ENCODE assay signal across 2 cellular contexts in genomic region chr15:83192742-83193141, GRCh38.
TF ChIP-seq lines count a peak whose summit lies in the region.

No MANE protein-coding gene starts in this region.

TF ChIP-seq in IMR-90, 13 proteins besides CTCF, POLR2A, EP300 and RAD21:
- TF ChIP-seq CEBPB (IDR thresholded peaks at IDR 0.05; ENCODE audit: low read depth, low read length) (no peak), NFE2L2 (IDR thresholded peaks at IDR 0.05; ENCODE audit: low read depth, low read length) (no peak), CHD1 (IDR thresholded peaks at IDR 0.05; ENCODE audit: low read depth, low read length) (no peak), FOS (IDR thresholded peaks at IDR 0.05; ENCODE audit: low read depth, low read length) (no peak), ELK1 (IDR thresholded peaks at IDR 0.05; ENCODE audit: borderline replicate concordance, low read depth, low read length) (no peak), RCOR1 (IDR thresholded peaks at IDR 0.05; ENCODE audit: insufficient replicate concordance, low read length) (no peak), SMC3 (IDR thresholded peaks at IDR 0.05; ENCODE audit: low read depth, low read length) (no peak), MAZ (IDR thresholded peaks at IDR 0.05; ENCODE audit: borderline replicate concordance, low read depth, low read length) (no peak), MAFK (IDR thresholded peaks at IDR 0.05; ENCODE audit: low read depth, low read length) (no peak), MXI1 (IDR thresholded peaks at IDR 0.05; ENCODE audit: borderline replicate concordance, low read depth, low read length) (no peak), RFX5 (IDR thresholded peaks at IDR 0.05; ENCODE audit: low read depth, low read length) (no peak), USF2 (IDR thresholded peaks at IDR 0.05; ENCODE audit: low read depth, low read length) (no peak), BHLHE40 (IDR thresholded peaks at IDR 0.05; ENCODE audit: low read depth, low read length) (no peak)

TF ChIP-seq in GM12878, 131 proteins besides CTCF, POLR2A, EP300 and RAD21:
- TF ChIP-seq EZH2 (IDR thresholded peaks at IDR 0.05; ENCODE audit: borderline replicate concordance, control insufficient read depth, low read depth, low read length): no peak
- TF ChIP-seq ATF3 (IDR thresholded peaks at IDR 0.05; ENCODE audit: borderline replicate concordance, extremely low read depth, low read depth, low read length): no peak
- no peak for TF ChIP-seq FOS (IDR thresholded peaks at IDR 0.05; ENCODE audit: borderline replicate concordance, extremely low read depth, insufficient read length)
- TF ChIP-seq IRF4 (IDR thresholded peaks at IDR 0.05; ENCODE audit: low read depth, low read length): no peak
- no peak for TF ChIP-seq GABPA (IDR thresholded peaks at IDR 0.05; ENCODE audit: low read depth)
- no peak for TF ChIP-seq RELB (IDR thresholded peaks at IDR 0.05; ENCODE audit: low read depth)
- no peak for TF ChIP-seq KDM1A (IDR thresholded peaks at IDR 0.05; ENCODE audit: borderline replicate concordance)
- no peak for TF ChIP-seq CBX5 (IDR thresholded peaks at IDR 0.05; ENCODE audit: low read depth)
- TF ChIP-seq HCFC1 (IDR thresholded peaks at IDR 0.05; ENCODE audit: low read length): no peak
- TF ChIP-seq CUX1 (IDR thresholded peaks at IDR 0.05; ENCODE audit: insufficient replicate concordance, low read depth, low read length): no peak
- no peak for TF ChIP-seq PKNOX1 (IDR thresholded peaks at IDR 0.05)
